Comparison of ENCODE assay signal across 1 cellular context in the genomic region with DNA sequence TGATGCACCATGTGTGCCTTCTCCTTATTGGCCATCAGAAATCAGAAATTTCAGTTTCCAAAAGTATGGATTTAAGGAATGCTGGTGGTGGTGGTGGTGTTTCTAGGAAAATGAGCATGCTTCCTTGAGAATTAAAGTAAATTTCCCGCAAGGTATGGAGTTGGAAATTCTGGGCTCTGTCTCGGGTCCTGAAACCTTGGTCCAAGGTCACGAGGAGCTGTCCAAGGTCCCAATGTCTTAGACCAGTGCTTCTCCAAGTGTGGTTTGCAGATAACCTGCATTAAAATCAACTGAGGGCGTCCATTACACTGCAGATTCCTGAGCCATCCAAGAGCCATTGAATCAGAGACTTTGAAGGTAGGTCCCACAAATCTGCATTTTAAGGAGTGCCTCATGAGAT.
TF ChIP-seq lines count a peak whose summit lies in the region.

No MANE protein-coding gene starts in this region.

TF ChIP-seq in WTC11, 78 proteins besides CTCF, POLR2A, EP300 and RAD21 (continued from another document and continues in another):
- TF ChIP-seq ZNF532 (CRISPR knock-in tag; IDR thresholded peaks at IDR 0.05; ENCODE audit: borderline replicate concordance) (no peak), ATF3 (CRISPR knock-in tag; conservative IDR thresholded peaks at IDR 0.05) (peak; percentile 61; the same call in 1 of the 2 replicates), CDX4 (CRISPR knock-in tag; IDR thresholded peaks at IDR 0.05; ENCODE audit: borderline replicate concordance) (no peak), ZNF263 (CRISPR knock-in tag; IDR thresholded peaks at IDR 0.05; ENCODE audit: low read depth) (no peak), PRRX2 (CRISPR knock-in tag; IDR thresholded peaks at IDR 0.05) (peak; percentile 66; the same call in 1 of the 2 replicates), ARID4B (CRISPR knock-in tag; IDR thresholded peaks at IDR 0.05; ENCODE audit: borderline replicate concordance) (peak; percentile 99), CREB1 (CRISPR knock-in tag; IDR thresholded peaks at IDR 0.05) (peak; percentile 95), NR2C2 (CRISPR knock-in tag; IDR thresholded peaks at IDR 0.05) (peak; percentile 72; the same call in 1 of the 2 replicates), NR1H2 (CRISPR knock-in tag; IDR thresholded peaks at IDR 0.05) (peak; percentile 91), NFATC4 (CRISPR knock-in tag; IDR thresholded peaks at IDR 0.05) (no peak), ZNF317 (CRISPR knock-in tag; IDR thresholded peaks at IDR 0.05; ENCODE audit: borderline replicate concordance, low read depth) (0 out of 2 replicates have a peak, but pooled peaks have one; percentile 29), TP53 (CRISPR knock-in tag; IDR thresholded peaks at IDR 0.05) (peak; percentile 91), ZNF416 (CRISPR knock-in tag; IDR thresholded peaks at IDR 0.05) (no peak), SMAD3 (CRISPR knock-in tag; IDR thresholded peaks at IDR 0.05; ENCODE audit: borderline replicate concordance) (peak; percentile 97), ESRRA (CRISPR knock-in tag; IDR thresholded peaks at IDR 0.05; ENCODE audit: borderline replicate concordance) (peak; percentile 100), SP1 (CRISPR knock-in tag; conservative IDR thresholded peaks at IDR 0.05) (peak; percentile 67; the same call in 1 of the 2 replicates), ELF4 (CRISPR knock-in tag; IDR thresholded peaks at IDR 0.05; ENCODE audit: low read depth) (peak; percentile 89; the same call in 1 of the 2 replicates), ZBTB21 (CRISPR knock-in tag; IDR thresholded peaks at IDR 0.05; ENCODE audit: borderline replicate concordance) (peak; percentile 91), FOXP4 (CRISPR knock-in tag; IDR thresholded peaks at IDR 0.05) (peak; percentile 98), ZNF423 (CRISPR knock-in tag; IDR thresholded peaks at IDR 0.05) (peak; percentile 37; the same call in 1 of the 2 replicates), FOXJ3 (CRISPR knock-in tag; IDR thresholded peaks at IDR 0.05; ENCODE audit: borderline replicate concordance) (peak; percentile 90; the same call in 1 of the 2 replicates), GABPB1 (CRISPR knock-in tag; IDR thresholded peaks at IDR 0.05) (no peak), ZNF425 (CRISPR knock-in tag; conservative IDR thresholded peaks at IDR 0.05) (no peak), TEAD1 (CRISPR knock-in tag; IDR thresholded peaks at IDR 0.05) (peak; percentile 96), SMAD4 (CRISPR knock-in tag; IDR thresholded peaks at IDR 0.05) (peak; percentile 95), GRHL2 (CRISPR knock-in tag; IDR thresholded peaks at IDR 0.05; ENCODE audit: insufficient replicate concordance, severe bottlenecking) (no peak), ZNF232 (CRISPR knock-in tag; IDR thresholded peaks at IDR 0.05) (peak; percentile 96), HMGA2 (CRISPR knock-in tag; IDR thresholded peaks at IDR 0.05) (no peak), MYBL2 (CRISPR knock-in tag; IDR thresholded peaks at IDR 0.05) (peak; percentile 90)
- TF ChIP-seq, protein P1, sequence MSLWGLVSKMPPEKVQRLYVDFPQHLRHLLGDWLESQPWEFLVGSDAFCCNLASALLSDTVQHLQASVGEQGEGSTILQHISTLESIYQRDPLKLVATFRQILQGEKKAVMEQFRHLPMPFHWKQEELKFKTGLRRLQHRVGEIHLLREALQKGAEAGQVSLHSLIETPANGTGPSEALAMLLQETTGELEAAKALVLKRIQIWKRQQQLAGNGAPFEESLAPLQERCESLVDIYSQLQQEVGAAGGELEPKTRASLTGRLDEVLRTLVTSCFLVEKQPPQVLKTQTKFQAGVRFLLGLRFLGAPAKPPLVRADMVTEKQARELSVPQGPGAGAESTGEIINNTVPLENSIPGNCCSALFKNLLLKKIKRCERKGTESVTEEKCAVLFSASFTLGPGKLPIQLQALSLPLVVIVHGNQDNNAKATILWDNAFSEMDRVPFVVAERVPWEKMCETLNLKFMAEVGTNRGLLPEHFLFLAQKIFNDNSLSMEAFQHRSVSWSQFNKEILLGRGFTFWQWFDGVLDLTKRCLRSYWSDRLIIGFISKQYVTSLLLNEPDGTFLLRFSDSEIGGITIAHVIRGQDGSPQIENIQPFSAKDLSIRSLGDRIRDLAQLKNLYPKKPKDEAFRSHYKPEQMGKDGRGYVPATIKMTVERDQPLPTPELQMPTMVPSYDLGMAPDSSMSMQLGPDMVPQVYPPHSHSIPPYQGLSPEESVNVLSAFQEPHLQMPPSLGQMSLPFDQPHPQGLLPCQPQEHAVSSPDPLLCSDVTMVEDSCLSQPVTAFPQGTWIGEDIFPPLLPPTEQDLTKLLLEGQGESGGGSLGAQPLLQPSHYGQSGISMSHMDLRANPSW (CRISPR knock-in tag; conservative IDR thresholded peaks at IDR 0.05; ENCODE audit: low read depth): no peak
- TF ChIP-seq, protein P2, sequence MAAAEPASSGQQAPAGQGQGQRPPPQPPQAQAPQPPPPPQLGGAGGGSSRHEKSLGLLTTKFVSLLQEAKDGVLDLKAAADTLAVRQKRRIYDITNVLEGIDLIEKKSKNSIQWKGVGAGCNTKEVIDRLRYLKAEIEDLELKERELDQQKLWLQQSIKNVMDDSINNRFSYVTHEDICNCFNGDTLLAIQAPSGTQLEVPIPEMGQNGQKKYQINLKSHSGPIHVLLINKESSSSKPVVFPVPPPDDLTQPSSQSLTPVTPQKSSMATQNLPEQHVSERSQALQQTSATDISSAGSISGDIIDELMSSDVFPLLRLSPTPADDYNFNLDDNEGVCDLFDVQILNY (CRISPR knock-in tag; IDR thresholded peaks at IDR 0.05): 0 out of 2 replicates have a peak, but pooled peaks have one; percentile 42
- TF ChIP-seq, protein P3, sequence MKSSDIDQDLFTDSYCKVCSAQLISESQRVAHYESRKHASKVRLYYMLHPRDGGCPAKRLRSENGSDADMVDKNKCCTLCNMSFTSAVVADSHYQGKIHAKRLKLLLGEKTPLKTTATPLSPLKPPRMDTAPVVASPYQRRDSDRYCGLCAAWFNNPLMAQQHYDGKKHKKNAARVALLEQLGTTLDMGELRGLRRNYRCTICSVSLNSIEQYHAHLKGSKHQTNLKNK (CRISPR knock-in tag; IDR thresholded peaks at IDR 0.05): no peak
- TF ChIP-seq, protein P4, sequence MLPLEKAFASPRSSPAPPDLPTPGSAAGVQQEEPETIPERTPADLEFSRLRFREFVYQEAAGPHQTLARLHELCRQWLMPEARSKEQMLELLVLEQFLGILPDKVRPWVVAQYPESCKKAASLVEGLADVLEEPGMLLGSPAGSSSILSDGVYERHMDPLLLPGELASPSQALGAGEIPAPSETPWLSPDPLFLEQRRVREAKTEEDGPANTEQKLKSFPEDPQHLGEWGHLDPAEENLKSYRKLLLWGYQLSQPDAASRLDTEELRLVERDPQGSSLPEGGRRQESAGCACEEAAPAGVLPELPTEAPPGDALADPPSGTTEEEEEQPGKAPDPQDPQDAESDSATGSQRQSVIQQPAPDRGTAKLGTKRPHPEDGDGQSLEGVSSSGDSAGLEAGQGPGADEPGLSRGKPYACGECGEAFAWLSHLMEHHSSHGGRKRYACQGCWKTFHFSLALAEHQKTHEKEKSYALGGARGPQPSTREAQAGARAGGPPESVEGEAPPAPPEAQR (CRISPR knock-in tag; IDR thresholded peaks at IDR 0.05): 0 out of 2 replicates have a peak, but pooled peaks have one; percentile 42
